In genomic region chrX:109534933-109535332, GRCh38 we compare ENCODE assay signal across 24 cellular contexts. TPM values are rescaled to one million over a fixed set of nuclear protein-coding genes. Genes with fewer than 3 reads are reported as not detected.
DNase-seq lines count a peak whose midpoint lies in the region; ATAC-seq and TF ChIP-seq lines count a peak whose summit lies in the region.
"Had no signal": no experiment of that assay in that cellular context is flagged by ENCODE, and none has a peak within 500 bp of the region (broad histone marks: within the 10 kb centered on the region; RNA-seq: fewer than 3 reads in every experiment).

No MANE protein-coding gene starts in this region.

- no peaks in the 10 kb centered on the region for H4K20me1 ChIP-seq in OCI-LY3 (ENCODE audit: insufficient read depth, low read length)

- H3K27me3 ChIP-seq in OCI-LY3 (ENCODE audit: low read depth, low read length) = no peaks in the 10 kb centered on the region
- H3K27me3 ChIP-seq in testis = no peaks in the 10 kb centered on the region
- H3K27me3 ChIP-seq: SJSA1 had no signal

- CTCF ChIA-PET in Calu3 (lab: Charles Lee) = no interaction called here

- H3K36me3 Mint-ChIP-seq in Calu3 (ENCODE audit: insufficient read depth, unreplicated experiment) (peaks cover 20% of the 10 kb centered on the region), natural killer cell (no peaks in the 10 kb centered on the region)

- H3K27ac Mint-ChIP-seq in Calu3 (ENCODE audit: unreplicated experiment) (peak overlapping the region; percentile 73), natural killer cell (peak overlapping the region; percentile 95 to 98)

- BruUV-seq in Calu3 (replicated peaks; lab: Mats Ljungman, UMichigan) = no TSS peak

- no peak for TF ChIP-seq CTCF in Calu3 (IDR thresholded peaks at IDR 0.05; ENCODE audit: unreplicated experiment)
- TF ChIP-seq CTCF in OCI-LY3 (IDR thresholded peaks at IDR 0.05; ENCODE audit: low read depth, low read length) = no peak
- no peak for TF ChIP-seq CTCF in natural killer cell (IDR thresholded peaks at IDR 0.05)
- no peak for TF ChIP-seq CTCF in testis (IDR thresholded peaks at IDR 0.05)

- H3K4me1 ChIP-seq in OCI-LY3 (ENCODE audit: low read length) = peaks cover 19% of the 10 kb centered on the region
- no peaks in the 10 kb centered on the region for H3K4me1 ChIP-seq in testis

- H3K4me2 ChIP-seq in OCI-LY3 (ENCODE audit: low read length) = peak overlapping the region; percentile 74

- DNase-seq in Calu3 = no peak
- DNase-seq in natural killer cell = no peak
- peak; percentile 22 for DNase-seq in testis
- DNase-seq in OCI-M1 (lab: John Stamatoyannopoulos, UW) = no peak
- DNase-seq: C1 segment of cervical spinal cord; CD8-positive, alpha-beta T cell; DMS79 treated with DMSO at 0.1 percent for 48 hours; GF-D8; Karpas-422; NCI-H1092; NCI-H1436; NCI-H187 treated with DMSO at 0.1 percent for 48 hours; NCI-H2171 treated with DMSO at 0.1 percent for 48 hours; NCI-H345; NCI-H510A treated with DMSO at 0.1 percent for 48 hours; NCI-H774; Right ventricle myocardium superior; RPMI8226; T-helper 1 cell had no signal

- H3K27ac ChIP-seq in OCI-LY3 (ENCODE audit: low read length) (no peak overlapping the region), testis (no peak overlapping the region)
- H3K27ac ChIP-seq: SJSA1 had no signal

- intact Hi-C loops in Calu3 (cut with micrococcal nuclease; ENCODE audit: unreplicated experiment) (loop anchor here (5.0 kb wide), 1 partner anchor 97 kb away; no protein-coding TSS in a partner anchor), natural killer cell (cut with micrococcal nuclease) (loop anchor here (10.0 kb wide), 1 partner anchor 470 kb away; the partner anchor contains the start of gene TMEM164), testis (cut with DNase I; ENCODE audit: low total_unique reads) (no loop called here)

- H3K9me3 ChIP-seq in OCI-LY3 (ENCODE audit: insufficient read depth, low read length) (peaks cover 7% of the 10 kb centered on the region; the same call in 1 of the 2 replicates), testis (no peaks in the 10 kb centered on the region)
- H3K9me3 ChIP-seq: SJSA1 had no signal

- H3K27me3 Mint-ChIP-seq in Calu3 (ENCODE audit: unreplicated experiment) (no peaks in the 10 kb centered on the region), natural killer cell (ENCODE audit: low read depth in 2 of 2) (no peaks in the 10 kb centered on the region)

- H3K4me3 Mint-ChIP-seq in Calu3 (ENCODE audit: low read depth, unreplicated experiment) = no peak overlapping the region
- H3K4me3 Mint-ChIP-seq in natural killer cell = peak overlapping the region; percentile 50

- peaks cover 5% of the 10 kb centered on the region for H3K36me3 ChIP-seq in OCI-LY3 (replicated peaks; ENCODE audit: low read depth, low read length)
- H3K36me3 ChIP-seq in testis (ENCODE audit: low read depth, missing control alignments) = no peaks in the 10 kb centered on the region
- H3K36me3 ChIP-seq: SJSA1 had no signal

- H3K9ac ChIP-seq in OCI-LY3 (ENCODE audit: low read length) = no peak overlapping the region

- H3K4me3 ChIP-seq in OCI-LY3 (ENCODE audit: low read length) = no peak overlapping the region
- H3K4me3 ChIP-seq in testis = peak overlapping the region in 1 of 2 donors; percentile 68
- H3K4me3 ChIP-seq: SJSA1 had no signal

- peaks cover 17% of the 10 kb centered on the region for H3K4me1 Mint-ChIP-seq in Calu3 (ENCODE audit: low read depth, unreplicated experiment)
- H3K4me1 Mint-ChIP-seq in natural killer cell = peaks cover 34 to 35% of the 10 kb centered on the region in 2 donors

- H2AFZ ChIP-seq in OCI-LY3 (ENCODE audit: low read depth, low read length) = peak overlapping the region; percentile 84; the same call in 1 of the 2 replicates

- H3K9me3 Mint-ChIP-seq in Calu3 (ENCODE audit: low read depth, unreplicated experiment) = no peaks in the 10 kb centered on the region
- H3K9me3 Mint-ChIP-seq in natural killer cell = peaks cover 2% of the 10 kb centered on the region in 2 donors
- H3K9me3 Mint-ChIP-seq: CD8-positive, alpha-beta T cell had no signal

- H3K79me2 ChIP-seq in OCI-LY3 (ENCODE audit: low read length) = peaks cover 11% of the 10 kb centered on the region

- ATAC-seq in natural killer cell (no peak), HG02852 (IDR thresholded peaks at IDR 0.05; ENCODE audit: unreplicated experiment) (no peak), HG02884 (IDR thresholded peaks at IDR 0.05; ENCODE audit: unreplicated experiment) (no peak)
- ATAC-seq: CD8-positive, alpha-beta T cell had no signal

- 20 to 65% methylated on average over 2 to 10 of the region's 10 CpGs for WGBS in testis, 2 donors

- TF ChIP-seq POLR2A in testis (IDR thresholded peaks at IDR 0.05) = no peak

RNA-seq across cellular contexts. Expression of gene NXT2, which starts 1.7 kb away (rescaled TPM):
- 13.1 and 14.6 TPM in 2 replicates for total RNA-seq in Calu3 (2022)
- 10 to 100 TPM; 12.0 to 21.6 (median 12.5) TPM for total RNA-seq in natural killer cell
- 10 to 100 TPM; 55.6 to 66.8 TPM for total RNA-seq in testis
- 41.4 TPM for polyA plus RNA-seq in testis (ENCODE audit: insufficient read depth, low read depth, low replicate concordance)

RNA-seq across cellular contexts. Expression of gene GUCY2F, which starts 53.0 kb away (rescaled TPM):
- total RNA-seq in Calu3 (2022) (not detected in 2 replicates), natural killer cell (not detected), testis (under 1 TPM; 0.55 to 0.56 TPM)
- polyA plus RNA-seq in testis (ENCODE audit: insufficient read depth, low read depth, low replicate concordance) = 0.32 TPM
- total RNA-seq: CD8-positive, alpha-beta T cell; H4; Right ventricle myocardium superior; SJSA1 had no signal
